ENCODE assay signal across 8 cellular contexts in genomic region chr2:47783491-47784330, GRCh38. TPM values are rescaled to one million over a fixed set of nuclear protein-coding genes. Genes with fewer than 3 reads are reported as not detected.
DNase-seq lines count a peak whose midpoint lies in the region; ATAC-seq and TF ChIP-seq lines count a peak whose summit lies in the region.

No MANE protein-coding gene starts in this region.

- H3K4me3 ChIP-seq in WERI-Rb-1 (ENCODE audit: low read depth, low read length) (peak overlapping the region; percentile 90), breast epithelium (peak overlapping the region; percentile 92 to 94 (median 93))

- DNase-seq in NCI-H1436 (lab: John Stamatoyannopoulos, UW): peak; percentile 80
- no peak for DNase-seq in NCI-H1436 treated with DMSO at 0.1 percent for 48 hours (lab: John Stamatoyannopoulos, UW)
- DNase-seq in NCI-H2029 treated with DMSO at 0.1 percent for 48 hours (lab: John Stamatoyannopoulos, UW): peak; percentile 44
- DNase-seq in WERI-Rb-1: peak; percentile 95
- peak in 1 of 2 donors; percentile 34 for DNase-seq in breast epithelium (ENCODE audit: low spot score in 2 of 2)
- DNase-seq in immature natural killer cell: peak; percentile 52 to 62 (median 54)
- peak; percentile 60 for DNase-seq in stimulated activated CD4-positive, alpha-beta T cell treated with anti-CD3 and anti-CD28 coated beads, Interleukin-12 subunit alpha, Interleukin-12 subunit beta, amount 100 ng/mL, for 4 hours

- peaks cover 16 to 22% of the 10 kb centered on the region in 2 donors for H3K4me1 Mint-ChIP-seq in immature natural killer cell

- no peaks in the 10 kb centered on the region for H3K9me3 Mint-ChIP-seq in immature natural killer cell

- H3K27me3 ChIP-seq in WERI-Rb-1 (ENCODE audit: insufficient read depth, low read depth, severe bottlenecking): no peaks in the 10 kb centered on the region
- no peaks in the 10 kb centered on the region for H3K27me3 ChIP-seq in breast epithelium

- TF ChIP-seq POLR2A in breast epithelium (IDR thresholded peaks at IDR 0.05): no peak

- H3K36me3 ChIP-seq in WERI-Rb-1 (peaks cover 36% of the 10 kb centered on the region), breast epithelium (no peaks in the 10 kb centered on the region)

- no peaks in the 10 kb centered on the region for H3K9me3 ChIP-seq in WERI-Rb-1 (ENCODE audit: severe bottlenecking)
- no peaks in the 10 kb centered on the region for H3K9me3 ChIP-seq in breast epithelium

- TF ChIP-seq CTCF in WERI-Rb-1 (IDR thresholded peaks at IDR 0.05; ENCODE audit: low read depth, low read length) (no peak; the same call in 1 of the 2 replicates), breast epithelium (IDR thresholded peaks at IDR 0.05) (no peak)

- no peaks in the 10 kb centered on the region for H3K36me3 Mint-ChIP-seq in immature natural killer cell

- peaks cover 0 to 3% of the 10 kb centered on the region in 2 donors for H3K4me1 ChIP-seq in breast epithelium

- H3K4me3 Mint-ChIP-seq in immature natural killer cell: peak overlapping the region; percentile 86 to 93 (median 91)

- peaks cover 0 to 7% (median 6%) of the 10 kb centered on the region in 3 donors for H3K27me3 Mint-ChIP-seq in immature natural killer cell (ENCODE audit: low read depth in 3 of 3)

- peak overlapping the region; percentile 64 to 92 (median 85) for H3K27ac Mint-ChIP-seq in immature natural killer cell

- intact Hi-C loops in breast epithelium (cut with DNase I; ENCODE audit: low total_unique reads): loop anchor here (5.0 kb wide), 1 partner anchor 304 kb away; no protein-coding TSS in a partner anchor

- H3K27ac ChIP-seq in WERI-Rb-1 (peak overlapping the region; percentile 98), breast epithelium (peak overlapping the region; percentile 90 to 95)

- peak; percentile 31 for ATAC-seq in HG02973 (IDR thresholded peaks at IDR 0.05; ENCODE audit: unreplicated experiment)

RNA-seq across cellular contexts. Expression of gene MSH6, which starts 0.8 kb away (rescaled TPM):
- total RNA-seq in breast epithelium: 10 to 100 TPM; 31.4 to 60.0 (median 42.6) TPM
- polyA plus RNA-seq in immature natural killer cell: 10 to 100 TPM in 1 of 3 donors, 1 to 10 TPM in 2; 5.4 to 21.0 (median 7.9) TPM
